16 cellular contexts compared by ENCODE assay signal in the genomic region with DNA sequence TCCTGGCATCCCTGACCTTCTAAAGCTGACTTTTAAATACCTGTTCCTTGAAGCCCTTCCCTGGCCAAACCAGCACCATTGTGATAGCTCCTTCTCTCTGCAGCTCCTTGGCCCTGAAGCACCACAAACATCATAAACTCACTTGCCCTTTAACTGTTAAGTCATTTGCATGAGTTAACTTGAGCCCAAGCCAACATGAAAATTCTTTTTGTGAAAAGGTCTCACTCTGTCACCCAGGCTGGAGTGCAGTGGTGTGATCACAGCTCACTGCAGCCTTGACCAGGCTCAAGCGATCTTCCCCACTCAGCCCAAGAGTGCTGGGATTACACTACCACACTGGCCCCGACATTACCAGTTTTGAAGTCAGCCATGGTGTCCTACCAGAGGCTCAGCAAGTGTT.
DNase-seq lines count a peak whose midpoint lies in the region; ATAC-seq, FAIRE-seq and TF ChIP-seq lines count a peak whose summit lies in the region.
"Had no signal": no experiment of that assay in that cellular context is flagged by ENCODE, and none has a peak within 500 bp of the region (broad histone marks: within the 10 kb centered on the region; RNA-seq: fewer than 3 reads in every experiment).

No MANE protein-coding gene starts in this region.

- H3K27ac ChIP-seq in HepG2 (ENCODE audit: extremely low read length, insufficient read depth, low read length) (no peak overlapping the region), right lobe of liver (no peak overlapping the region), uterus (no peak overlapping the region)
- H3K27ac ChIP-seq: 22Rv1, BLaER1 had no signal

- POLR2A ChIA-PET in HepG2 (lab: Yijun Ruan, JAX), result no interaction called here

- no peaks in the 10 kb centered on the region for H3K36me3 ChIP-seq in HepG2 (replicated peaks in 1 of 2; ENCODE audit: control insufficient read depth in 1 of 2, insufficient read depth in 2 of 2, low read length in 2 of 2)
- no peaks in the 10 kb centered on the region for H3K36me3 ChIP-seq in right lobe of liver
- H3K36me3 ChIP-seq in uterus, result no peaks in the 10 kb centered on the region
- H3K36me3 ChIP-seq: BLaER1 had no signal

- DNase-seq in HepG2 (ENCODE audit: low spot score) (no peak), right lobe of liver (no peak), cerebellar cortex (ENCODE audit: low spot score) (peak; percentile 25), memory B cell (ENCODE audit: low spot score in 2 of 2) (no peak), uterus (no peak), NAMALWA (ENCODE audit: low spot score) (no peak)
- DNase-seq: Calu3, DMS 273 treated with DMSO at 0.1 percent for 48 hours, HCEC 1CT, HFFc6 had no signal

- ATAC-seq in HepG2 (peak; percentile 36; the same call in 2 of the 3 replicates), right lobe of liver (no peak), memory B cell (ENCODE audit: low read depth) (no peak), HG02885 (IDR thresholded peaks at IDR 0.05; ENCODE audit: poor library complexity, unreplicated experiment) (no peak)
- ATAC-seq: GM12878 had no signal

- CTCF ChIA-PET in HepG2 (lab: Yijun Ruan, JAX; ENCODE audit: low intra/inter-chr PET ratio, low total read pairs), result no interaction called here

- H3K4me3 ChIP-seq in HepG2 (replicated peaks in 1 of 3; ENCODE audit: insufficient read depth in 1 of 3, low read depth in 2 of 3, low read length in 3 of 3) (no peak overlapping the region), right lobe of liver (no peak overlapping the region), uterus (no peak overlapping the region)
- H3K4me3 ChIP-seq: BLaER1, GM12878 had no signal

- in situ Hi-C loops in HepG2 (cut with HindIII; ENCODE audit: extremely low pct_ligation_motif_present, low pct_unique_long_range_greater_than_20kb), result no loop called here

- no peak for TF ChIP-seq RAD21 in HepG2 (CRISPR knock-in tag; IDR thresholded peaks at IDR 0.05)

- no peak for TF ChIP-seq EP300 in HepG2 (IDR thresholded peaks at IDR 0.05; ENCODE audit: low read depth in 2 of 2, low read length in 2 of 2)
- TF ChIP-seq EP300 in HepG2 (CRISPR knock-in tag; IDR thresholded peaks at IDR 0.05; ENCODE audit: borderline replicate concordance), result no peak

- no peaks in the 10 kb centered on the region for H3K79me2 ChIP-seq in HepG2 (ENCODE audit: insufficient read depth, low read length)

- H2AFZ ChIP-seq in HepG2 (ENCODE audit: low read length), result no peak overlapping the region

- H3K4me1 ChIP-seq in HepG2 (ENCODE audit: insufficient read depth, low read length), result peaks cover 15% of the 10 kb centered on the region
- peaks cover 0 to 8% (median 0%) of the 10 kb centered on the region in 4 donors for H3K4me1 ChIP-seq in right lobe of liver
- H3K4me1 ChIP-seq in uterus, result no peaks in the 10 kb centered on the region

- no peak for TF ChIP-seq CTCF in HepG2 (CRISPR knock-in tag; IDR thresholded peaks at IDR 0.05)
- no peak for TF ChIP-seq CTCF in right lobe of liver (IDR thresholded peaks at IDR 0.05)
- TF ChIP-seq CTCF in uterus (IDR thresholded peaks at IDR 0.05), result no peak

- no peaks in the 10 kb centered on the region for H3K9me3 ChIP-seq in HepG2 (ENCODE audit: low read length)
- no peaks in the 10 kb centered on the region for H3K9me3 ChIP-seq in right lobe of liver
- H3K9me3 ChIP-seq in uterus, result no peaks in the 10 kb centered on the region
- H3K9me3 ChIP-seq: BLaER1 had no signal

- H3K9ac ChIP-seq in HepG2 (ENCODE audit: insufficient read depth, low read depth, low read length), result no peak overlapping the region
- H3K9ac ChIP-seq: BLaER1 had no signal

- peaks cover 2% of the 10 kb centered on the region for H3K27me3 Mint-ChIP-seq in memory B cell

- no peak for FAIRE-seq in HepG2 (lab: Jason Lieb, UNC)
- FAIRE-seq: GM12878, GM18507, HTR-8/SVneo had no signal

- TF ChIP-seq POLR2A in HepG2 (IDR thresholded peaks at IDR 0.05; ENCODE audit: insufficient read depth in 1 of 2, low read depth in 2 of 2, low read length in 2 of 2), result no peak
- TF ChIP-seq POLR2A in right lobe of liver (IDR thresholded peaks at IDR 0.05), result no peak
- no peak for TF ChIP-seq POLR2A in uterus (IDR thresholded peaks at IDR 0.05)

- no peaks in the 10 kb centered on the region for H3K9me3 Mint-ChIP-seq in memory B cell

- BruUV-seq in HepG2 (replicated peaks; lab: Mats Ljungman, UMichigan), result no TSS peak

- H3K36me3 Mint-ChIP-seq in memory B cell, result peaks cover 2% of the 10 kb centered on the region

- WGBS in HepG2 (ENCODE audit: low lambda C conversion rate), result 75% methylated on average over 2 of the region's 2 CpGs
- 82% methylated on average over 2 of the region's 2 CpGs for WGBS in right lobe of liver (ENCODE audit: insufficient coverage, low coverage, low lambda C conversion rate, missing lambda C conversion rate)

- H3K27me3 ChIP-seq in HepG2 (ENCODE audit: control insufficient read depth in 1 of 2, insufficient read depth in 2 of 2, low read length in 2 of 2) (peaks cover 0 to 2% of the 10 kb centered on the region in 2 experiments; a peak in 1 of 5 replicates), right lobe of liver (no peaks in the 10 kb centered on the region), uterus (no peaks in the 10 kb centered on the region)
- H3K27me3 ChIP-seq: BLaER1 had no signal

- peaks cover 16% of the 10 kb centered on the region for H3K4me1 Mint-ChIP-seq in memory B cell

- no peak overlapping the region for H3K27ac Mint-ChIP-seq in memory B cell
- H3K27ac Mint-ChIP-seq: HFFc6 had no signal

- intact Hi-C loops in HepG2 (cut with micrococcal nuclease; ENCODE audit: unreplicated experiment), result no loop called here
- intact Hi-C loops in right lobe of liver (cut with DNase I), result no loop called here
- intact Hi-C loops in uterus (cut with DNase I; ENCODE audit: low total_unique reads), result no loop called here

- no peaks in the 10 kb centered on the region for H4K20me1 ChIP-seq in HepG2 (ENCODE audit: insufficient read depth, low read length)
- H4K20me1 ChIP-seq: BLaER1 had no signal

- H3K4me2 ChIP-seq in HepG2 (ENCODE audit: low read depth, low read length), result no peak overlapping the region
- H3K4me2 ChIP-seq: BLaER1 had no signal

- H3K4me3 Mint-ChIP-seq in memory B cell, result peak overlapping the region; percentile 8
- H3K4me3 Mint-ChIP-seq: HFFc6 had no signal

TF ChIP-seq in HepG2, 621 proteins besides CTCF, POLR2A, EP300 and RAD21 (continues in another document):
- TF ChIP-seq, protein P1, sequence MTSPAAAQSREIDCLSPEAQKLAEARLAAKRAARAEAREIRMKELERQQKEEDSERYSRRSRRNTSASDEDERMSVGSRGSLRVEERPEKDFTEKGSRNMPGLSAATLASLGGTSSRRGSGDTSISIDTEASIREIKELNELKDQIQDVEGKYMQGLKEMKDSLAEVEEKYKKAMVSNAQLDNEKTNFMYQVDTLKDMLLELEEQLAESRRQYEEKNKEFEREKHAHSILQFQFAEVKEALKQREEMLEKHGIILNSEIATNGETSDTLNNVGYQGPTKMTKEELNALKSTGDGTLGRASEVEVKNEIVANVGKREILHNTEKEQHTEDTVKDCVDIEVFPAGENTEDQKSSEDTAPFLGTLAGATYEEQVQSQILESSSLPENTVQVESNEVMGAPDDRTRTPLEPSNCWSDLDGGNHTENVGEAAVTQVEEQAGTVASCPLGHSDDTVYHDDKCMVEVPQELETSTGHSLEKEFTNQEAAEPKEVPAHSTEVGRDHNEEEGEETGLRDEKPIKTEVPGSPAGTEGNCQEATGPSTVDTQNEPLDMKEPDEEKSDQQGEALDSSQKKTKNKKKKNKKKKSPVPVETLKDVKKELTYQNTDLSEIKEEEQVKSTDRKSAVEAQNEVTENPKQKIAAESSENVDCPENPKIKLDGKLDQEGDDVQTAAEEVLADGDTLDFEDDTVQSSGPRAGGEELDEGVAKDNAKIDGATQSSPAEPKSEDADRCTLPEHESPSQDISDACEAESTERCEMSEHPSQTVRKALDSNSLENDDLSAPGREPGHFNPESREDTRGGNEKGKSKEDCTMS (CRISPR knock-in tag; conservative IDR thresholded peaks at IDR 0.05), result no peak
- TF ChIP-seq, protein P2, sequence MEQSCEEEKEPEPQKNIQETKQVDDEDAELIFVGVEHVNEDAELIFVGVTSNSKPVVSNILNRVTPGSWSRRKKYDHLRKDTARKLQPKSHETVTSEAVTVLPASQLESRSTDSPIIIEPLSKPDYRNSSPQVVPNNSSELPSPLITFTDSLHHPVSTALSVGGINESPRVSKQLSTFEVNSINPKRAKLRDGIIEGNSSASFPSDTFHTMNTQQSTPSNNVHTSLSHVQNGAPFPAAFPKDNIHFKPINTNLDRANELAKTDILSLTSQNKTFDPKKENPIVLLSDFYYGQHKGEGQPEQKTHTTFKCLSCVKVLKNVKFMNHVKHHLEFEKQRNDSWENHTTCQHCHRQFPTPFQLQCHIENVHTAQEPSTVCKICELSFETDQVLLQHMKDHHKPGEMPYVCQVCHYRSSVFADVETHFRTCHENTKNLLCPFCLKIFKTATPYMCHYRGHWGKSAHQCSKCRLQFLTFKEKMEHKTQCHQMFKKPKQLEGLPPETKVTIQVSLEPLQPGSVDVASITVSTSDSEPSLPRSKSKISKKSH (CRISPR knock-in tag; IDR thresholded peaks at IDR 0.05; ENCODE audit: borderline replicate concordance), result no peak
- no peak for TF ChIP-seq TEAD2 (CRISPR knock-in tag; IDR thresholded peaks at IDR 0.05)
- no peak for TF ChIP-seq ARID2 (CRISPR knock-in tag; IDR thresholded peaks at IDR 0.05; ENCODE audit: borderline replicate concordance)
- TF ChIP-seq KDM1A (CRISPR knock-in tag; IDR thresholded peaks at IDR 0.05), result no peak
- TF ChIP-seq, protein P3, sequence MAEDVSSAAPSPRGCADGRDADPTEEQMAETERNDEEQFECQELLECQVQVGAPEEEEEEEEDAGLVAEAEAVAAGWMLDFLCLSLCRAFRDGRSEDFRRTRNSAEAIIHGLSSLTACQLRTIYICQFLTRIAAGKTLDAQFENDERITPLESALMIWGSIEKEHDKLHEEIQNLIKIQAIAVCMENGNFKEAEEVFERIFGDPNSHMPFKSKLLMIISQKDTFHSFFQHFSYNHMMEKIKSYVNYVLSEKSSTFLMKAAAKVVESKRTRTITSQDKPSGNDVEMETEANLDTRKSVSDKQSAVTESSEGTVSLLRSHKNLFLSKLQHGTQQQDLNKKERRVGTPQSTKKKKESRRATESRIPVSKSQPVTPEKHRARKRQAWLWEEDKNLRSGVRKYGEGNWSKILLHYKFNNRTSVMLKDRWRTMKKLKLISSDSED (CRISPR knock-in tag; IDR thresholded peaks at IDR 0.05), result no peak
- TF ChIP-seq EZH2 (conservative IDR thresholded peaks at IDR 0.05; ENCODE audit: low read depth, low read length), result no peak
- TF ChIP-seq, protein P4, sequence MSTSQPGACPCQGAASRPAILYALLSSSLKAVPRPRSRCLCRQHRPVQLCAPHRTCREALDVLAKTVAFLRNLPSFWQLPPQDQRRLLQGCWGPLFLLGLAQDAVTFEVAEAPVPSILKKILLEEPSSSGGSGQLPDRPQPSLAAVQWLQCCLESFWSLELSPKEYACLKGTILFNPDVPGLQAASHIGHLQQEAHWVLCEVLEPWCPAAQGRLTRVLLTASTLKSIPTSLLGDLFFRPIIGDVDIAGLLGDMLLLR (CRISPR knock-in tag; IDR thresholded peaks at IDR 0.05), result no peak
- no peak for TF ChIP-seq SRSF4 (IDR thresholded peaks at IDR 0.05; ENCODE audit: low read depth, low read length, poor library complexity, severe bottlenecking)
- no peak for TF ChIP-seq ZNF543 (CRISPR knock-in tag; IDR thresholded peaks at IDR 0.05)
- TF ChIP-seq ZNF556 (CRISPR knock-in tag; IDR thresholded peaks at IDR 0.05; ENCODE audit: borderline replicate concordance), result no peak
- TF ChIP-seq SATB2 (CRISPR knock-in tag; IDR thresholded peaks at IDR 0.05), result no peak
